7 cellular contexts compared by ENCODE assay signal in genomic region chr19:40190891-40191835, GRCh38. TPM values are rescaled to one million over a fixed set of nuclear protein-coding genes. Genes with fewer than 3 reads are reported as not detected.
DNase-seq lines count a peak whose midpoint lies in the region; ATAC-seq, FAIRE-seq and TF ChIP-seq lines count a peak whose summit lies in the region.

TSS of gene MAP3K10 (plus strand) at chr19:40191426. CDS start at chr19:40192032, 606 bp downstream.

- peak within 1 kb of the TSS; percentile 80 for H3K4me3 Mint-ChIP-seq in MCF 10A (ENCODE audit: unreplicated experiment)

- no peaks in the 10 kb centered on the region for H3K9me3 ChIP-seq in small intestine (ENCODE audit: control insufficient read depth, low read depth)

- intact Hi-C loops in MCF 10A (cut with micrococcal nuclease) = no loop called here

- CTCF ChIA-PET in MCF 10A (lab: Yijun Ruan, JAX) = interaction anchor here (0.6 to 1.6 kb wide), 3 partner anchors 30 to 587 kb away, joined by 3 to 6 read pairs (median 4); no protein-coding TSS in a partner anchor

- DNase-seq in NCI-H1930 (lab: John Stamatoyannopoulos, UW) = peak; percentile 50 to 77
- DNase-seq in UCSD-AML1 (lab: John Stamatoyannopoulos, UW; ENCODE audit: unreplicated experiment) = peak; percentile 71
- peak; percentile 64 for DNase-seq in MCF 10A (ENCODE audit: unreplicated experiment)
- peak; percentile 96 for DNase-seq in iPS-NIHi11 (ENCODE audit: low spot score)
- peak; percentile 59 for DNase-seq in small intestine

- no peaks in the 10 kb centered on the region for H3K27me3 Mint-ChIP-seq in MCF 10A (ENCODE audit: insufficient read depth, unreplicated experiment)

- peak within 1 kb of the TSS; percentile 77 to 95 for H3K27ac ChIP-seq in small intestine (ENCODE audit: low read depth in 1 of 2, low read length in 1 of 2)

- peak within 1 kb of the TSS; percentile 89 to 91 for H3K4me3 ChIP-seq in small intestine (ENCODE audit: low read depth in 1 of 2, low read length in 2 of 2)

- H3K27ac Mint-ChIP-seq in MCF 10A (ENCODE audit: low read depth, unreplicated experiment) = peak within 1 kb of the TSS; percentile 87

- H3K4me1 ChIP-seq in small intestine (ENCODE audit: control insufficient read depth in 2 of 2, insufficient read depth in 1 of 2, low read depth in 1 of 2, low read length in 1 of 2) = peaks cover 0 to 4% of the 10 kb centered on the region in 2 donors

- POLR2A ChIA-PET in MCF 10A (lab: Yijun Ruan, JAX) = interaction anchor here (0.5 to 1.5 kb wide), 12 partner anchors 13 to 411 kb away, joined by 3 to 9 read pairs (median 3); partner anchors contain the start of genes C19orf47, PLD3 and ZNF546

- WGBS in small intestine, 3 donors = 0 to 1% (median 1%) methylated on average over 51 to 116 of the region's 116 CpGs

- H3K27me3 ChIP-seq in small intestine (ENCODE audit: control insufficient read depth in 2 of 2, insufficient read depth in 2 of 2, low read length in 2 of 2) = no peaks in the 10 kb centered on the region

- no peaks in the 10 kb centered on the region for H3K36me3 Mint-ChIP-seq in MCF 10A (ENCODE audit: insufficient read depth, unreplicated experiment)

- BruUV-seq in MCF 10A (replicated peaks; lab: Mats Ljungman, UMichigan) = no TSS peak

- no peak for TF ChIP-seq CTCF in MCF 10A (IDR thresholded peaks at IDR 0.05; ENCODE audit: unreplicated experiment)

- peaks cover 7% of the 10 kb centered on the region for H3K4me1 Mint-ChIP-seq in MCF 10A (ENCODE audit: insufficient read depth, unreplicated experiment)

- H3K36me3 ChIP-seq in small intestine (ENCODE audit: control insufficient read depth in 2 of 2, insufficient read depth in 2 of 2, low read length in 2 of 2) = no peaks in the 10 kb centered on the region

- no peak for FAIRE-seq in small intestine (lab: Jason Lieb, UNC)

- ATAC-seq in GM18502 (IDR thresholded peaks at IDR 0.05; ENCODE audit: poor library complexity, unreplicated experiment) (peak; percentile 80), HG02763 (IDR thresholded peaks at IDR 0.05; ENCODE audit: unreplicated experiment) (peak; percentile 73)

- H3K9me3 Mint-ChIP-seq in MCF 10A (ENCODE audit: unreplicated experiment) = no peaks in the 10 kb centered on the region

RNA-seq across cellular contexts. Expression of gene MAP3K10, which starts in this region (rescaled TPM):
- 17.1 and 23.2 TPM in 2 replicates for total RNA-seq in MCF 10A (2022)
- 1 to 10 TPM; 5.4 to 9.7 (median 6.5) TPM for polyA plus RNA-seq in small intestine

Comparison
In these comparisons a context has a peak if more than half of its experiments do, and no peak if none do; other contexts are left out.
1. Peak in every context shown above with its lines: DNase-seq, ATAC-seq, H3K4me3 ChIP-seq and H3K27ac ChIP-seq.